ENCODE assay signal across 7 cellular contexts in the genomic region with DNA sequence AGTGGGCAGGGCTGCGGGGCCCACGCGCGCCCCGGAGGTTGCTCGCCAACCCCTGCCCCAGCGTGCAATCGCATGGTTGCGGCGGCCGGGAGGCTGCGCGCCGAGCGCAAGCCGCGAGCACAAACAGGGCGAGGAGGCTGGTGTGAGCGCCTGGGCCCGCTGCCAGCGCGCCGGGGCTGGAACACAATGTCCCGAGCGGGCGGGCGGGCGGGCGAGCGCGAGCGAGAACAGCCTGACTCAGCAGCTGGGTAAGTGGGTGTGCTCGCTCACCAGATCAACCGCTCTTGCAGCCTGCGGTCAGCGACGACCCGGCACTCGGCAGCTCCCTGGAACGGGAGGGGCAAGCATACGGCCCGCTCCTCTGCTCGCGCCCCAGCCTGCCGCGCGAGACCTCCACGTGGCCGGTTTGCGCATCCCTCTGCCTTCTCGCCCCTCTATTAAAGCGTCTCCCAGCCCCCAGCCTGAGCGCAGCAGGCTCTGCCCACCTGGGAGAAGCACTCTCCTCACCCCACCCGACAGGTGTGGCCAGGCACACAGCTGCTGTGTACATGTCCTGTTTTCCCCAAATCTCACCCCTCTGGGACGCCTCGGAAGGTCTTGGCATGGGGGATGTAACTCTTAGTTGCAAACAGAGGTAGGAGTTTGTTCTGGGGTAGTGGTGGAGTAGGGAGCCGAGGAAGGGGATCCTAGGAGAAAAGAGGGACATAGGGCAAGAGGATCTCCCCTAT. TPM values are rescaled to one million over a fixed set of nuclear protein-coding genes. Genes with fewer than 3 reads are reported as not detected.
DNase-seq lines count a peak whose midpoint lies in the region; ATAC-seq, FAIRE-seq and TF ChIP-seq lines count a peak whose summit lies in the region.

No MANE protein-coding gene starts in this region.

- peaks cover 51 to 57% of the 10 kb centered on the region in 2 donors for H3K4me1 ChIP-seq in kidney (ENCODE audit: control insufficient read depth in 1 of 2, insufficient read depth in 1 of 2, low read depth in 1 of 2, low read length in 2 of 2)

- DNase-seq in NCI-H446 (lab: John Stamatoyannopoulos, UW) (peak; percentile 43 to 88), kidney (peak; percentile 99)
- peak; percentile 75 to 85 for DNase-seq in central memory CD8-positive, alpha-beta T cell (ENCODE audit: low spot score in 2 of 2)
- peak in 2 of 3 donors; percentile 77 to 81 for DNase-seq in stimulated activated CD4-positive, alpha-beta T cell treated with anti-CD3 and anti-CD28 coated beads, Interleukin-12 subunit alpha, Interleukin-12 subunit beta, amount 100 ng/mL, for 48 hours (ENCODE audit: low read depth in 2 of 3, low spot score in 1 of 3)

- H3K9me3 ChIP-seq in kidney (ENCODE audit: control insufficient read depth in 1 of 2, low read length in 2 of 2), result no peaks in the 10 kb centered on the region

- peak overlapping the region; percentile 60 for H3K4me3 Mint-ChIP-seq in central memory CD8-positive, alpha-beta T cell

- H3K4me3 ChIP-seq in kidney (ENCODE audit: low read length in 2 of 2), result peak overlapping the region; percentile 57 to 66

- H3K27ac ChIP-seq in kidney (ENCODE audit: low read depth in 2 of 2, low read length in 2 of 2), result peak overlapping the region; percentile 97 to 99

- no peaks in the 10 kb centered on the region for H3K9me3 Mint-ChIP-seq in central memory CD8-positive, alpha-beta T cell

- no peak for FAIRE-seq in kidney (lab: Jason Lieb, UNC)

- H3K27ac Mint-ChIP-seq in central memory CD8-positive, alpha-beta T cell (ENCODE audit: low read depth), result peak overlapping the region; percentile 74

- H3K27me3 Mint-ChIP-seq in central memory CD8-positive, alpha-beta T cell, result no peaks in the 10 kb centered on the region

- H3K9ac ChIP-seq in kidney (ENCODE audit: low read length in 2 of 2), result peak overlapping the region; percentile 71 to 81

- peaks cover 21% of the 10 kb centered on the region for H3K36me3 Mint-ChIP-seq in central memory CD8-positive, alpha-beta T cell (ENCODE audit: insufficient read depth)

- H3K36me3 ChIP-seq in kidney (ENCODE audit: control insufficient read depth in 1 of 2, insufficient read depth in 2 of 2, low read length in 2 of 2), result no peaks in the 10 kb centered on the region

- H3K4me1 Mint-ChIP-seq in central memory CD8-positive, alpha-beta T cell, result peaks cover 77% of the 10 kb centered on the region

- peak; percentile 43 for ATAC-seq in GM18517 (IDR thresholded peaks at IDR 0.05; ENCODE audit: unreplicated experiment)
- ATAC-seq in HG03066 (IDR thresholded peaks at IDR 0.05; ENCODE audit: low read depth, unreplicated experiment), result peak; percentile 47
- ATAC-seq in activated CD4-positive, CD25-positive, alpha-beta regulatory T cell treated with anti-CD3 and anti-CD28 coated beads, Interleukin-2, amount 50 U/mL, for 24 hours, result peak; percentile 68 to 73
- peak; percentile 61 for ATAC-seq in central memory CD8-positive, alpha-beta T cell (replicated peaks; ENCODE audit: extremely low read depth, poor library complexity, severe bottlenecking)

- intact Hi-C loops in kidney (cut with DNase I), result loop anchor here (5.0 kb wide), 1 partner anchor 41 kb away; a partner anchor contains a TSS

- no peak for TF ChIP-seq CTCF in kidney (IDR thresholded peaks at IDR 0.05; ENCODE audit: borderline replicate concordance, extremely low read depth, insufficient read depth)

RNA-seq across cellular contexts. Expression of a gene that starts 8.7 kb away (rescaled TPM):
- total RNA-seq in kidney, result 0.47 TPM
- 0.69 TPM for polyA plus RNA-seq in kidney (ENCODE audit: insufficient read depth, low read depth, low replicate concordance)

RNA-seq across cellular contexts. Expression of a gene that starts 39.4 kb away (rescaled TPM):
- 267 TPM for total RNA-seq in kidney
- polyA plus RNA-seq in kidney (ENCODE audit: insufficient read depth, low read depth, low replicate concordance), result 45.6 TPM

RNA-seq across cellular contexts. Expression of a gene that starts 48.3 kb away (rescaled TPM):
- total RNA-seq in kidney, result not detected
- polyA plus RNA-seq in kidney (ENCODE audit: insufficient read depth, low read depth, low replicate concordance), result not detected

RNA-seq across cellular contexts. Expression of a gene that starts 52.7 kb away (rescaled TPM):
- total RNA-seq in kidney, result not detected
- not detected for polyA plus RNA-seq in kidney (ENCODE audit: insufficient read depth, low read depth, low replicate concordance)

Comparison
In these comparisons a context has a peak if more than half of its experiments do, and no peak if none do; other contexts are left out.
1. Peak in every context shown above with its lines: DNase-seq, ATAC-seq, H3K4me3 ChIP-seq and H3K27ac ChIP-seq.